1 cellular context compared by ENCODE assay signal in genomic region chr7:138089080-138089901, GRCh38.
TF ChIP-seq lines count a peak whose summit lies in the region.

No MANE protein-coding gene starts in this region.

TF ChIP-seq in HepG2, 621 proteins besides CTCF, POLR2A, EP300 and RAD21 (continued from another document and continues in another):
- TF ChIP-seq, protein P1, sequence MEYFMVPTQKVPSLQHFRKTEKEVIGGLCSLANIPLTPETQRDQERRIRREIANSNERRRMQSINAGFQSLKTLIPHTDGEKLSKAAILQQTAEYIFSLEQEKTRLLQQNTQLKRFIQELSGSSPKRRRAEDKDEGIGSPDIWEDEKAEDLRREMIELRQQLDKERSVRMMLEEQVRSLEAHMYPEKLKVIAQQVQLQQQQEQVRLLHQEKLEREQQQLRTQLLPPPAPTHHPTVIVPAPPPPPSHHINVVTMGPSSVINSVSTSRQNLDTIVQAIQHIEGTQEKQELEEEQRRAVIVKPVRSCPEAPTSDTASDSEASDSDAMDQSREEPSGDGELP (IDR thresholded peaks at IDR 0.05; ENCODE audit: borderline replicate concordance, low read depth), result peak; percentile 80; the same call in 1 of the 2 replicates
- no peak for TF ChIP-seq ISX (CRISPR knock-in tag; conservative IDR thresholded peaks at IDR 0.05)
- no peak for TF ChIP-seq POGZ (CRISPR knock-in tag; IDR thresholded peaks at IDR 0.05)
- TF ChIP-seq ZNF101 (CRISPR knock-in tag; IDR thresholded peaks at IDR 0.05; ENCODE audit: borderline replicate concordance, low read depth), result no peak
- TF ChIP-seq ZNF616 (CRISPR knock-in tag; IDR thresholded peaks at IDR 0.05; ENCODE audit: low read depth), result no peak
- no peak for TF ChIP-seq ZNF232 (CRISPR knock-in tag; IDR thresholded peaks at IDR 0.05; ENCODE audit: borderline replicate concordance)
- TF ChIP-seq SNRNP70 (IDR thresholded peaks at IDR 0.05; ENCODE audit: low read depth, low read length), result no peak
- TF ChIP-seq PCBP1 (IDR thresholded peaks at IDR 0.05; ENCODE audit: borderline replicate concordance, low read depth, low read length), result no peak
- no peak for TF ChIP-seq ZNF557 (CRISPR knock-in tag; IDR thresholded peaks at IDR 0.05)
- TF ChIP-seq ZNF382 (CRISPR knock-in tag; IDR thresholded peaks at IDR 0.05; ENCODE audit: borderline replicate concordance), result no peak
- no peak for TF ChIP-seq ZNF615 (CRISPR knock-in tag; IDR thresholded peaks at IDR 0.05; ENCODE audit: borderline replicate concordance)
- TF ChIP-seq SALL1 (CRISPR knock-in tag; IDR thresholded peaks at IDR 0.05), result peak; percentile 91
- no peak for TF ChIP-seq ZSCAN29 (CRISPR knock-in tag; conservative IDR thresholded peaks at IDR 0.05)
- no peak for TF ChIP-seq SP140L (CRISPR knock-in tag; IDR thresholded peaks at IDR 0.05; ENCODE audit: borderline replicate concordance)
- TF ChIP-seq RXRB (CRISPR knock-in tag; IDR thresholded peaks at IDR 0.05; ENCODE audit: borderline replicate concordance), result peak; percentile 60
- TF ChIP-seq ZNF569 (CRISPR knock-in tag; IDR thresholded peaks at IDR 0.05; ENCODE audit: borderline replicate concordance), result no peak
- peak; percentile 91 for TF ChIP-seq FOXA1 (IDR thresholded peaks at IDR 0.05)
- peak; percentile 95 for TF ChIP-seq FOXA1 (CRISPR knock-in tag; IDR thresholded peaks at IDR 0.05)
- no peak for TF ChIP-seq MXD1 (CRISPR knock-in tag; IDR thresholded peaks at IDR 0.05)
- TF ChIP-seq ZNF747 (CRISPR knock-in tag; IDR thresholded peaks at IDR 0.05; ENCODE audit: borderline replicate concordance), result no peak
- TF ChIP-seq ZNF564 (CRISPR knock-in tag; IDR thresholded peaks at IDR 0.05), result no peak
- TF ChIP-seq, protein P2, sequence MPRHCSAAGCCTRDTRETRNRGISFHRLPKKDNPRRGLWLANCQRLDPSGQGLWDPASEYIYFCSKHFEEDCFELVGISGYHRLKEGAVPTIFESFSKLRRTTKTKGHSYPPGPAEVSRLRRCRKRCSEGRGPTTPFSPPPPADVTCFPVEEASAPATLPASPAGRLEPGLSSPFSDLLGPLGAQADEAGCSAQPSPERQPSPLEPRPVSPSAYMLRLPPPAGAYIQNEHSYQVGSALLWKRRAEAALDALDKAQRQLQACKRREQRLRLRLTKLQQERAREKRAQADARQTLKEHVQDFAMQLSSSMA (CRISPR knock-in tag; IDR thresholded peaks at IDR 0.05), result no peak
- no peak for TF ChIP-seq PLRG1 (conservative IDR thresholded peaks at IDR 0.05)
- no peak for TF ChIP-seq ZNF124 (CRISPR knock-in tag; IDR thresholded peaks at IDR 0.05)
- TF ChIP-seq ZNF138 (CRISPR knock-in tag; IDR thresholded peaks at IDR 0.05; ENCODE audit: low read depth), result no peak
- TF ChIP-seq, protein P3, sequence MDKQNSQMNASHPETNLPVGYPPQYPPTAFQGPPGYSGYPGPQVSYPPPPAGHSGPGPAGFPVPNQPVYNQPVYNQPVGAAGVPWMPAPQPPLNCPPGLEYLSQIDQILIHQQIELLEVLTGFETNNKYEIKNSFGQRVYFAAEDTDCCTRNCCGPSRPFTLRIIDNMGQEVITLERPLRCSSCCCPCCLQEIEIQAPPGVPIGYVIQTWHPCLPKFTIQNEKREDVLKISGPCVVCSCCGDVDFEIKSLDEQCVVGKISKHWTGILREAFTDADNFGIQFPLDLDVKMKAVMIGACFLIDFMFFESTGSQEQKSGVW (CRISPR knock-in tag; IDR thresholded peaks at IDR 0.05; ENCODE audit: borderline replicate concordance), result no peak
- TF ChIP-seq FOXO4 (CRISPR knock-in tag; conservative IDR thresholded peaks at IDR 0.05), result no peak
- peak; percentile 68; the same call in 1 of the 2 replicates for TF ChIP-seq SOX5 (CRISPR knock-in tag; IDR thresholded peaks at IDR 0.05; ENCODE audit: borderline replicate concordance)
- TF ChIP-seq MXD4 (CRISPR knock-in tag; IDR thresholded peaks at IDR 0.05), result no peak
- TF ChIP-seq ZNF792 (CRISPR knock-in tag; IDR thresholded peaks at IDR 0.05), result no peak
- no peak for TF ChIP-seq ARNT (IDR thresholded peaks at IDR 0.05)
- TF ChIP-seq ZNF558 (CRISPR knock-in tag; IDR thresholded peaks at IDR 0.05; ENCODE audit: borderline replicate concordance), result no peak
- no peak for TF ChIP-seq AKNA (CRISPR knock-in tag; IDR thresholded peaks at IDR 0.05; ENCODE audit: borderline replicate concordance)
- TF ChIP-seq ZMAT3 (CRISPR knock-in tag; conservative IDR thresholded peaks at IDR 0.05), result no peak
- no peak for TF ChIP-seq BRD4 (CRISPR knock-in tag; IDR thresholded peaks at IDR 0.05)
- TF ChIP-seq, protein P4, sequence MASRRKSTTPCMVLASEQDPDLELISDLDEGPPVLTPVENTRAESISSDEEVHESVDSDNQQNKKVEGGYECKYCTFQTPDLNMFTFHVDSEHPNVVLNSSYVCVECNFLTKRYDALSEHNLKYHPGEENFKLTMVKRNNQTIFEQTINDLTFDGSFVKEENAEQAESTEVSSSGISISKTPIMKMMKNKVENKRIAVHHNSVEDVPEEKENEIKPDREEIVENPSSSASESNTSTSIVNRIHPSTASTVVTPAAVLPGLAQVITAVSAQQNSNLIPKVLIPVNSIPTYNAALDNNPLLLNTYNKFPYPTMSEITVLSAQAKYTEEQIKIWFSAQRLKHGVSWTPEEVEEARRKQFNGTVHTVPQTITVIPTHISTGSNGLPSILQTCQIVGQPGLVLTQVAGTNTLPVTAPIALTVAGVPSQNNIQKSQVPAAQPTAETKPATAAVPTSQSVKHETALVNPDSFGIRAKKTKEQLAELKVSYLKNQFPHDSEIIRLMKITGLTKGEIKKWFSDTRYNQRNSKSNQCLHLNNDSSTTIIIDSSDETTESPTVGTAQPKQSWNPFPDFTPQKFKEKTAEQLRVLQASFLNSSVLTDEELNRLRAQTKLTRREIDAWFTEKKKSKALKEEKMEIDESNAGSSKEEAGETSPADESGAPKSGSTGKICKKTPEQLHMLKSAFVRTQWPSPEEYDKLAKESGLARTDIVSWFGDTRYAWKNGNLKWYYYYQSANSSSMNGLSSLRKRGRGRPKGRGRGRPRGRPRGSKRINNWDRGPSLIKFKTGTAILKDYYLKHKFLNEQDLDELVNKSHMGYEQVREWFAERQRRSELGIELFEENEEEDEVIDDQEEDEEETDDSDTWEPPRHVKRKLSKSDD (CRISPR knock-in tag; IDR thresholded peaks at IDR 0.05; ENCODE audit: low read depth), result no peak
- TF ChIP-seq ZNF205 (CRISPR knock-in tag; IDR thresholded peaks at IDR 0.05), result no peak
- no peak for TF ChIP-seq ZNF670 (CRISPR knock-in tag; IDR thresholded peaks at IDR 0.05; ENCODE audit: borderline replicate concordance)
- TF ChIP-seq ZNF576 (CRISPR knock-in tag; IDR thresholded peaks at IDR 0.05), result no peak
- no peak for TF ChIP-seq NFYB (CRISPR knock-in tag; IDR thresholded peaks at IDR 0.05)
- no peak for TF ChIP-seq ZNF512B (CRISPR knock-in tag; IDR thresholded peaks at IDR 0.05; ENCODE audit: borderline replicate concordance)
- TF ChIP-seq SATB2 (CRISPR knock-in tag; IDR thresholded peaks at IDR 0.05), result no peak
- TF ChIP-seq ETS1 (CRISPR knock-in tag; IDR thresholded peaks at IDR 0.05), result no peak
- TF ChIP-seq SP4 (CRISPR knock-in tag; IDR thresholded peaks at IDR 0.05), result no peak
- TF ChIP-seq NCOR1 (IDR thresholded peaks at IDR 0.05; ENCODE audit: borderline replicate concordance, low read length), result peak; percentile 40; the same call in 1 of the 2 replicates
- TF ChIP-seq CEBPZ (IDR thresholded peaks at IDR 0.05; ENCODE audit: low read length), result no peak
